ENCODE assay signal across 11 cellular contexts in the genomic region with DNA sequence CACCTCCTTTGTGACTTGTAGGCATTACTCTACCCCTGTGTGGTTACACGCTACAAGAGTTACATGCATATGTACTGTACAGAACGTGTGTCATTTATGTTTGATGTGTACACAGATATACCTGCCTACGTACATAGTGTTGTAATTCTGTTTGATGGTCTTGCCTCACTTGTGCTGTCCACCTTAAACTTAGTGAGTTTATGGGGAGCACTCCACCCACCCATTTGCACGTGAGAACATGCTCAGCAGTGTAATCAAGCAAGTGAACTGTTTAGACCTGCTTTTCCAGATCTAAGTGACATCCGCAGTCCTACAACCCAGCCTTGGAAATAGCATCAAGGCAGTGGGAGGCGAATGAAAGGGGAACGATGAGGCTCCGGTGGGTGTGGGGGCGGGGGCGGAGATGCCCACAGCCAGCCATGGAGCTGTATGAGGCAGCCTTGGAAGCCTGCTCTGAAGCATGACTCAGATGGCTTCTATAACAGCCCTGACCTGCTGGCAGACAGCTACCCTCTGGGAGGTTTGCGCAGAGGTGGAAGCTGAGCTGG. TPM values are rescaled to one million over a fixed set of nuclear protein-coding genes. Genes with fewer than 3 reads are reported as not detected.
DNase-seq lines count a peak whose midpoint lies in the region; ATAC-seq and TF ChIP-seq lines count a peak whose summit lies in the region.
"Had no signal": no experiment of that assay in that cellular context is flagged by ENCODE, and none has a peak within 500 bp of the region (broad histone marks: within the 10 kb centered on the region; RNA-seq: fewer than 3 reads in every experiment).

No MANE protein-coding gene starts in this region.

- dilution Hi-C loops in mammary epithelial cell (cut with HindIII; ENCODE audit: low sequenced_read_pairs): no loop called here

- TF ChIP-seq POLR2A in heart left ventricle (IDR thresholded peaks at IDR 0.05) (no peak), right lobe of liver (IDR thresholded peaks at IDR 0.05) (no peak)

- H3K9ac ChIP-seq in mammary epithelial cell (ENCODE audit: insufficient read depth, low read length): no peak overlapping the region

- no peaks in the 10 kb centered on the region for H3K79me2 ChIP-seq in mammary epithelial cell (ENCODE audit: insufficient read depth, low read length)

- in situ Hi-C loops in mammary epithelial cell (cut with MboI; ENCODE audit: low sequenced_read_pairs in 2 of 2): no loop called here

- 72 to 79% (median 73%) methylated on average over 11 of the region's 11 CpGs for WGBS in heart left ventricle, 4 donors
- WGBS in mammary epithelial cell (ENCODE audit: low coverage, missing lambda C conversion rate): 32% methylated on average over 9 of the region's 11 CpGs
- WGBS in right lobe of liver (ENCODE audit: insufficient coverage, low coverage, low lambda C conversion rate, missing lambda C conversion rate): 68% methylated on average over 10 of the region's 11 CpGs

- intact Hi-C loops in heart left ventricle (cut with DNase I): no loop called here
- intact Hi-C loops in Right ventricle myocardium inferior (cut with DNase I): no loop called here
- intact Hi-C loops in mammary epithelial cell (cut with micrococcal nuclease): no loop called here
- intact Hi-C loops in right lobe of liver (cut with DNase I): no loop called here

- TF ChIP-seq CTCF in heart left ventricle (IDR thresholded peaks at IDR 0.05) (no peak), mammary epithelial cell (conservative IDR thresholded peaks at IDR 0.05 in 1 of 2, IDR thresholded peaks at IDR 0.05 in 1 of 2; ENCODE audit: extremely low read depth in 1 of 2, insufficient read depth in 1 of 2, low read depth in 1 of 2, low read length in 2 of 2) (no peak), right lobe of liver (IDR thresholded peaks at IDR 0.05) (no peak), WERI-Rb-1 (IDR thresholded peaks at IDR 0.05; ENCODE audit: low read depth, low read length) (no peak)

- H3K9me3 ChIP-seq in heart left ventricle (no peaks in the 10 kb centered on the region), mammary epithelial cell (replicated peaks; ENCODE audit: insufficient read depth, low read length) (no peaks in the 10 kb centered on the region), right lobe of liver (no peaks in the 10 kb centered on the region), WERI-Rb-1 (ENCODE audit: severe bottlenecking) (no peaks in the 10 kb centered on the region)
- H3K9me3 ChIP-seq: transverse colon had no signal

- peak in 3 of 4 donors; percentile 83 to 86 (median 84) for ATAC-seq in heart left ventricle
- ATAC-seq in Right ventricle myocardium inferior: no peak
- no peak for ATAC-seq in HG03095 (IDR thresholded peaks at IDR 0.05; ENCODE audit: unreplicated experiment)
- ATAC-seq in right lobe of liver: no peak
- ATAC-seq: naive thymus-derived CD4-positive, alpha-beta T cell had no signal

- peak overlapping the region; percentile 11 for H3K4me2 ChIP-seq in mammary epithelial cell (ENCODE audit: insufficient read depth, low read depth, low read length)

- H3K36me3 ChIP-seq in heart left ventricle: peaks cover 0 to 17% (median 8%) of the 10 kb centered on the region in 9 donors
- H3K36me3 ChIP-seq in mammary epithelial cell (ENCODE audit: insufficient read depth, low read length): no peaks in the 10 kb centered on the region
- H3K36me3 ChIP-seq in right lobe of liver: peaks cover 0 to 2% (median 0%) of the 10 kb centered on the region in 4 donors
- H3K36me3 ChIP-seq in WERI-Rb-1: peaks cover 5% of the 10 kb centered on the region
- H3K36me3 ChIP-seq: transverse colon had no signal

- peak overlapping the region; percentile 3 for H2AFZ ChIP-seq in mammary epithelial cell (ENCODE audit: low read depth, low read length)

- DNase-seq in heart left ventricle (peak in 1 of 5 donors; percentile 37), Right ventricle myocardium inferior (ENCODE audit: missing footprints) (no peak), mammary epithelial cell (peak; percentile 68), kidney tubule cell (ENCODE audit: low spot score) (peak; percentile 48), NCI-H1092 treated with DMSO at 0.1 percent for 48 hours (lab: John Stamatoyannopoulos, UW) (no peak), right lobe of liver (no peak), WERI-Rb-1 (no peak)
- DNase-seq: naive thymus-derived CD4-positive, alpha-beta T cell; stimulated activated CD4-positive, alpha-beta T cell treated with anti-CD3 and anti-CD28 coated beads, Interleukin-4, amount 100 ng/mL, for 1 hour; transverse colon had no signal

- CTCF ChIA-PET in mammary epithelial cell (lab: Charles Lee; ENCODE audit: low non-redundant PET): no interaction called here

- BruUV-seq in mammary epithelial cell (replicated peaks; lab: Mats Ljungman, UMichigan): no TSS peak

- peaks cover 0 to 11% (median 0%) of the 10 kb centered on the region in 12 donors for H3K4me1 ChIP-seq in heart left ventricle
- H3K4me1 ChIP-seq in mammary epithelial cell (ENCODE audit: insufficient read depth, low read length): peaks cover 13% of the 10 kb centered on the region
- H3K4me1 ChIP-seq in right lobe of liver: no peaks in the 10 kb centered on the region
- H3K4me1 ChIP-seq: transverse colon had no signal

- H3K27me3 ChIP-seq in heart left ventricle (no peaks in the 10 kb centered on the region), mammary epithelial cell (ENCODE audit: insufficient read depth, low read length) (no peaks in the 10 kb centered on the region), right lobe of liver (no peaks in the 10 kb centered on the region), WERI-Rb-1 (ENCODE audit: insufficient read depth, low read depth, severe bottlenecking) (no peaks in the 10 kb centered on the region)
- H3K27me3 ChIP-seq: transverse colon had no signal

- H3K4me3 ChIP-seq in heart left ventricle (no peak overlapping the region), mammary epithelial cell (replicated peaks in 1 of 3; ENCODE audit: insufficient read depth in 1 of 3, low read depth in 2 of 3, low read length in 3 of 3) (no peak overlapping the region), right lobe of liver (no peak overlapping the region), WERI-Rb-1 (ENCODE audit: low read depth, low read length) (no peak overlapping the region)
- H3K4me3 ChIP-seq: transverse colon had no signal

- no peaks in the 10 kb centered on the region for H4K20me1 ChIP-seq in mammary epithelial cell (ENCODE audit: insufficient read depth, low read length)

- H3K27ac ChIP-seq in heart left ventricle: no peak overlapping the region
- no peak overlapping the region for H3K27ac ChIP-seq in mammary epithelial cell (ENCODE audit: insufficient read depth, low read depth, low read length)
- no peak overlapping the region for H3K27ac ChIP-seq in right lobe of liver
- H3K27ac ChIP-seq in WERI-Rb-1: no peak overlapping the region
- H3K27ac ChIP-seq: transverse colon had no signal

RNA-seq across cellular contexts. Expression of a gene that starts 52.1 kb away (rescaled TPM):
- 10 to 100 TPM in 1 of 9 donors, 1 to 10 TPM in 8; 5.8 to 12.7 (median 7.7) TPM for total RNA-seq in heart left ventricle
- polyA plus RNA-seq in heart left ventricle: 1 to 10 TPM; 3.7 to 5.3 TPM
- total RNA-seq in Right ventricle myocardium inferior: 7.8 TPM
- total RNA-seq in mammary epithelial cell: 1 to 10 TPM; 2.5 to 9.2 TPM
- 4.9 TPM for polyA plus RNA-seq in mammary epithelial cell
- polyA minus RNA-seq in mammary epithelial cell: 14.9 TPM
- total RNA-seq in right lobe of liver: 1 to 10 TPM; 4.2 to 6.2 (median 5.1) TPM

RNA-seq across cellular contexts. Expression of a gene that starts 53.3 kb away (rescaled TPM):
- 100 to 1,000 TPM; 103 to 175 (median 119) TPM for total RNA-seq in heart left ventricle
- 100 to 1,000 TPM; 100 to 156 TPM for polyA plus RNA-seq in heart left ventricle
- total RNA-seq in Right ventricle myocardium inferior: 101 TPM
- total RNA-seq in mammary epithelial cell: 100 to 1,000 TPM; 111 to 138 TPM
- polyA plus RNA-seq in mammary epithelial cell: 121 TPM
- 145 TPM for polyA minus RNA-seq in mammary epithelial cell
- total RNA-seq in right lobe of liver: 10 to 100 TPM; 25.6 to 47.9 (median 31.3) TPM

Comparison
In these comparisons a context has a peak if more than half of its experiments do, and no peak if none do; other contexts are left out.
1. ATAC-seq: peak in heart left ventricle (3 of 4); none in Right ventricle myocardium inferior (single experiment), HG03095 (single experiment) and right lobe of liver (0 of 4).
2. DNase-seq: peak in mammary epithelial cell (single experiment) and kidney tubule cell (single experiment); none in Right ventricle myocardium inferior (single experiment), NCI-H1092 treated with DMSO at 0.1 percent for 48 hours (single experiment), right lobe of liver (0 of 3) and WERI-Rb-1 (single experiment).